Comparison of ENCODE assay signal across 20 cellular contexts in genomic region chr1:5965586-5966131, GRCh38. TPM values are rescaled to one million over a fixed set of nuclear protein-coding genes. Genes with fewer than 3 reads are reported as not detected.
DNase-seq lines count a peak whose midpoint lies in the region; ATAC-seq and TF ChIP-seq lines count a peak whose summit lies in the region.
"Had no signal": no experiment of that assay in that cellular context is flagged by ENCODE, and none has a peak within 500 bp of the region (broad histone marks: within the 10 kb centered on the region; RNA-seq: fewer than 3 reads in every experiment).

No MANE protein-coding gene starts in this region.

- H3K9ac ChIP-seq in GM23248 = no peak overlapping the region

- no peak overlapping the region for H2AFZ ChIP-seq in GM23248
- H2AFZ ChIP-seq: GM23338 had no signal

- peak overlapping the region; percentile 63 for H3K27ac Mint-ChIP-seq in nephron progenitor cell
- H3K27ac Mint-ChIP-seq in stimulated activated effector memory CD8-positive, alpha-beta T cell treated with anti-CD3 and anti-CD28 coated beads, Interleukin-12 subunit alpha, Interleukin-12 subunit beta, amount 100 ng/mL, for 72 hours = no peak overlapping the region
- H3K27ac Mint-ChIP-seq: CD4-positive, alpha-beta memory T cell; GM23338 had no signal

- in situ Hi-C loops in GM23248 (cut with MboI) = no loop called here

- no peaks in the 10 kb centered on the region for H3K9me3 ChIP-seq in GM23248 (ENCODE audit: low read depth)
- H3K9me3 ChIP-seq: A549 had no signal

- no peak for ATAC-seq in sciatic nerve
- ATAC-seq in stimulated activated effector memory CD8-positive, alpha-beta T cell treated with anti-CD3 and anti-CD28 coated beads, Interleukin-12 subunit alpha, Interleukin-12 subunit beta, amount 100 ng/mL, for 72 hours = no peak
- ATAC-seq: A549, GM23338, HCT116 had no signal

- 96 to 98% methylated on average over 15 to 16 of the region's 16 CpGs for WGBS in GM23248 (ENCODE audit: low coverage in 1 of 2, low lambda C conversion rate in 2 of 2, missing lambda C conversion rate in 2 of 2), 2 experiments

- H3K4me1 Mint-ChIP-seq in nephron progenitor cell = no peaks in the 10 kb centered on the region
- H3K4me1 Mint-ChIP-seq in stimulated activated effector memory CD8-positive, alpha-beta T cell treated with anti-CD3 and anti-CD28 coated beads, Interleukin-12 subunit alpha, Interleukin-12 subunit beta, amount 100 ng/mL, for 72 hours = no peaks in the 10 kb centered on the region
- H3K4me1 Mint-ChIP-seq: CD4-positive, alpha-beta memory T cell had no signal

- H3K79me2 ChIP-seq in GM23248 (ENCODE audit: insufficient read depth) = no peaks in the 10 kb centered on the region

- H3K4me1 ChIP-seq in GM23248 (ENCODE audit: insufficient read depth) = no peaks in the 10 kb centered on the region
- H3K4me1 ChIP-seq: A549 had no signal

- no peaks in the 10 kb centered on the region for H3K9me2 ChIP-seq in GM23248 (ENCODE audit: insufficient read depth)

- no peak overlapping the region for H3K4me2 ChIP-seq in GM23248 (ENCODE audit: unreplicated experiment)
- H3K4me2 ChIP-seq: A549, GM23338 had no signal

- H3K4me3 ChIP-seq in GM23248 = no peak overlapping the region
- H3K4me3 ChIP-seq: A549, GM23338 had no signal

- no peaks in the 10 kb centered on the region for H3K27me3 Mint-ChIP-seq in nephron progenitor cell (ENCODE audit: low read depth, poor library complexity)
- H3K27me3 Mint-ChIP-seq: CD4-positive, alpha-beta memory T cell had no signal

- intact Hi-C loops in sciatic nerve (cut with DNase I) = no loop called here

- peak; percentile 24 for DNase-seq in activated effector memory CD4-positive, alpha-beta T cell treated with anti-CD3 and anti-CD28 coated beads, Interleukin-2, amount 50 U/mL, for 16 hours
- DNase-seq in activated effector memory CD4-positive, alpha-beta T cell treated with Interleukin-2 at 50 U/mL for 16 hours = no peak
- DNase-seq in RWPE1 (ENCODE audit: low spot score) (no peak), nephron progenitor cell (no peak), sciatic nerve (ENCODE audit: low spot score) (peak; percentile 31), GM23248 (no peak), amygdala (lab: John Stamatoyannopoulos, UW) (no peak)
- DNase-seq in stimulated activated effector memory CD8-positive, alpha-beta T cell treated with anti-CD3 and anti-CD28 coated beads, Interleukin-12 subunit alpha, Interleukin-12 subunit beta, amount 100 ng/mL, for 72 hours (ENCODE audit: low spot score in 2 of 2) = no peak
- DNase-seq: AML-193; Calu3; CD4-positive, alpha-beta memory T cell; DMS79 treated with DMSO at 0.1 percent for 48 hours; GF-D8; H7; IMR-90 had no signal

- H3K4me3 Mint-ChIP-seq in nephron progenitor cell = no peak overlapping the region
- H3K4me3 Mint-ChIP-seq in stimulated activated effector memory CD8-positive, alpha-beta T cell treated with anti-CD3 and anti-CD28 coated beads, Interleukin-12 subunit alpha, Interleukin-12 subunit beta, amount 100 ng/mL, for 72 hours = no peak overlapping the region
- H3K4me3 Mint-ChIP-seq: CD4-positive, alpha-beta memory T cell; GM23338 had no signal

- H4K20me1 ChIP-seq in GM23248 (ENCODE audit: insufficient read depth) = no peaks in the 10 kb centered on the region

- TF ChIP-seq CTCF in RWPE1 (conservative IDR thresholded peaks at IDR 0.05; ENCODE audit: low read depth) (no peak), nephron progenitor cell (IDR thresholded peaks at IDR 0.05) (no peak)

- peaks cover 16% of the 10 kb centered on the region for H3K36me3 Mint-ChIP-seq in nephron progenitor cell (ENCODE audit: low read depth)
- peaks cover 20% of the 10 kb centered on the region for H3K36me3 Mint-ChIP-seq in stimulated activated effector memory CD8-positive, alpha-beta T cell treated with anti-CD3 and anti-CD28 coated beads, Interleukin-12 subunit alpha, Interleukin-12 subunit beta, amount 100 ng/mL, for 72 hours

- H3K36me3 ChIP-seq in GM23248 (ENCODE audit: low read depth) = no peaks in the 10 kb centered on the region

- no peaks in the 10 kb centered on the region for H3K27me3 ChIP-seq in GM23248 (replicated peaks; ENCODE audit: insufficient read depth)

- H3K27ac ChIP-seq in RWPE1 (peak overlapping the region; percentile 28), GM23248 (no peak overlapping the region)
- H3K27ac ChIP-seq: 22Rv1, A549, C4-2B had no signal

- CTCF ChIA-PET in RWPE1 (lab: Yijun Ruan, JAX) = no interaction called here

- H3F3A ChIP-seq in GM23248 (ENCODE audit: insufficient read depth) = no peaks in the 10 kb centered on the region

- POLR2A ChIA-PET in RWPE1 (lab: Yijun Ruan, JAX; ENCODE audit: low non-redundant PET) = no interaction called here

- no peaks in the 10 kb centered on the region for H3K9me3 Mint-ChIP-seq in nephron progenitor cell
- H3K9me3 Mint-ChIP-seq in stimulated activated effector memory CD8-positive, alpha-beta T cell treated with anti-CD3 and anti-CD28 coated beads, Interleukin-12 subunit alpha, Interleukin-12 subunit beta, amount 100 ng/mL, for 72 hours = no peaks in the 10 kb centered on the region
- H3K9me3 Mint-ChIP-seq: GM23338 had no signal

RNA-seq across cellular contexts. Expression of gene NPHP4, which starts 26.6 kb away (rescaled TPM):
- total RNA-seq in sciatic nerve = 18.0 TPM
- 4.0 and 7.8 TPM in 2 replicates for total RNA-seq in GM23248 (2014; rRNA removed; shearing (Covaris generic))
- 4.2 and 4.4 TPM in 2 replicates for polyA plus RNA-seq in GM23248 (2016; fragmentation: Nextera tagmentation; extraction: Ambion mirVana)

Comparison
In these comparisons a context has a peak if more than half of its experiments do, and no peak if none do; other contexts are left out.
1. DNase-seq: peak in activated effector memory CD4-positive, alpha-beta T cell treated with anti-CD3 and anti-CD28 coated beads, Interleukin-2, amount 50 U/mL, for 16 hours (single experiment) and sciatic nerve (single experiment); none in activated effector memory CD4-positive, alpha-beta T cell treated with Interleukin-2 at 50 U/mL for 16 hours (single experiment), RWPE1 (single experiment), nephron progenitor cell (single experiment), stimulated activated effector memory CD8-positive, alpha-beta T cell treated with anti-CD3 and anti-CD28 coated beads, Interleukin-12 subunit alpha, Interleukin-12 subunit beta, amount 100 ng/mL, for 72 hours (0 of 2), GM23248 (single experiment) and amygdala (0 of 56).